Comparison of ENCODE assay signal across 15 cellular contexts in genomic region chr19:7706662-7707454, GRCh38. TPM values are rescaled to one million over a fixed set of nuclear protein-coding genes. Genes with fewer than 3 reads are reported as not detected.
DNase-seq lines count a peak whose midpoint lies in the region; ATAC-seq, FAIRE-seq and TF ChIP-seq lines count a peak whose summit lies in the region.
"Had no signal": no experiment of that assay in that cellular context is flagged by ENCODE, and none has a peak within 500 bp of the region (broad histone marks: within the 10 kb centered on the region; RNA-seq: fewer than 3 reads in every experiment).

No MANE protein-coding gene starts in this region.

- H3K9ac ChIP-seq in K562 (ENCODE audit: insufficient read depth in 1 of 2, low read depth in 2 of 2, low read length in 2 of 2) = no peak overlapping the region
- H3K9ac ChIP-seq in endodermal cell (ENCODE audit: extremely low read depth, low read length, poor library complexity, severe bottlenecking) = no peak overlapping the region

- POLR2A ChIA-PET in K562 (lab: Yijun Ruan, JAX) = interaction anchor here (0.6 kb wide), 2 partner anchors 226 to 302 kb away, joined by 3 read pairs; no protein-coding TSS in a partner anchor

- CTCF ChIA-PET in K562 (lab: Yijun Ruan, JAX; ENCODE audit: low intra/inter-chr PET ratio) = no interaction called here

- no peak for TF ChIP-seq CTCF in HL-60 (IDR thresholded peaks at IDR 0.05; ENCODE audit: insufficient read depth, low read length)
- no peak for TF ChIP-seq CTCF in K562 (IDR thresholded peaks at IDR 0.05 in 2 of 3, conservative IDR thresholded peaks at IDR 0.05 in 1 of 3; ENCODE audit: insufficient read depth in 2 of 3, low read depth in 1 of 3, low read length in 3 of 3)
- no peak for TF ChIP-seq CTCF in nephron progenitor cell (IDR thresholded peaks at IDR 0.05)
- TF ChIP-seq CTCF in endodermal cell (conservative IDR thresholded peaks at IDR 0.05) = no peak

- no peaks in the 10 kb centered on the region for H3K79me2 ChIP-seq in K562 (ENCODE audit: control insufficient read depth, insufficient read depth, low read length)

- TF ChIP-seq POLR2A in K562 (conservative IDR thresholded peaks at IDR 0.05) = no peak

- H3K4me1 Mint-ChIP-seq in CD4-positive, CD25-positive, alpha-beta regulatory T cell = peaks cover 13 to 64% (median 27%) of the 10 kb centered on the region in 4 donors
- H3K4me1 Mint-ChIP-seq in nephron progenitor cell (no peaks in the 10 kb centered on the region), endodermal cell (no peaks in the 10 kb centered on the region)
- H3K4me1 Mint-ChIP-seq: GM23338, WTC11 had no signal

- 17% methylated on average over 8 of the region's 10 CpGs for WGBS in K562 (ENCODE audit: insufficient coverage, low coverage, missing lambda C conversion rate)
- WGBS in endodermal cell (ENCODE audit: insufficient coverage in 1 of 2, insufficient read length in 1 of 2), 2 experiments = 85 to 87% methylated on average over 10 of the region's 10 CpGs

- H3K9me3 ChIP-seq in CD4-positive, CD25-positive, alpha-beta regulatory T cell (ENCODE audit: control insufficient read depth in 2 of 2, low read length in 2 of 2) = no peaks in the 10 kb centered on the region
- H3K9me3 ChIP-seq in K562 (replicated peaks; ENCODE audit: control insufficient read depth, insufficient read depth, low read depth, low read length) (no peaks in the 10 kb centered on the region), endodermal cell (ENCODE audit: control insufficient read depth, low read length) (no peaks in the 10 kb centered on the region)

- H3K27me3 Mint-ChIP-seq in CD4-positive, CD25-positive, alpha-beta regulatory T cell = no peaks in the 10 kb centered on the region
- H3K27me3 Mint-ChIP-seq in nephron progenitor cell (ENCODE audit: low read depth, poor library complexity) = peaks cover 36% of the 10 kb centered on the region
- H3K27me3 Mint-ChIP-seq in endodermal cell (ENCODE audit: insufficient read depth) = peaks cover 18% of the 10 kb centered on the region

- H3K36me3 Mint-ChIP-seq in CD4-positive, CD25-positive, alpha-beta regulatory T cell = no peaks in the 10 kb centered on the region
- H3K36me3 Mint-ChIP-seq in nephron progenitor cell (ENCODE audit: low read depth) (no peaks in the 10 kb centered on the region), endodermal cell (ENCODE audit: low read depth) (no peaks in the 10 kb centered on the region)
- H3K36me3 Mint-ChIP-seq: WTC11 had no signal

- peak overlapping the region; percentile 26 for H3K4me3 ChIP-seq in CD4-positive, CD25-positive, alpha-beta regulatory T cell (ENCODE audit: low read depth, low read length)
- no peak overlapping the region for H3K4me3 ChIP-seq in HL-60 (replicated peaks; ENCODE audit: insufficient read depth, low read length)
- no peak overlapping the region for H3K4me3 ChIP-seq in K562
- no peak overlapping the region for H3K4me3 ChIP-seq in endodermal cell (ENCODE audit: low read length)
- H3K4me3 ChIP-seq: GM23338, SK-N-MC had no signal

- no TSS peak for BruUV-seq in K562 (replicated peaks; lab: Mats Ljungman, UMichigan)

- TF ChIP-seq RAD21 in K562 (CRISPR knock-in tag; conservative IDR thresholded peaks at IDR 0.05 in 1 of 2, IDR thresholded peaks at IDR 0.05 in 1 of 2) = no peak

- no peaks in the 10 kb centered on the region for H3K27me3 ChIP-seq in CD4-positive, CD25-positive, alpha-beta regulatory T cell (ENCODE audit: control insufficient read depth, insufficient read depth, low read length)
- no peaks in the 10 kb centered on the region for H3K27me3 ChIP-seq in HL-60 (ENCODE audit: insufficient read depth, poor library complexity, severe bottlenecking)
- peaks cover 0 to 33% of the 10 kb centered on the region in 2 experiments; a peak in 3 of 5 replicates for H3K27me3 ChIP-seq in K562 (ENCODE audit: control insufficient read depth in 2 of 2, insufficient read depth in 2 of 2, low read length in 2 of 2)
- no peaks in the 10 kb centered on the region for H3K27me3 ChIP-seq in endodermal cell (ENCODE audit: control insufficient read depth, insufficient read depth, low read length, poor library complexity, severe bottlenecking)

- no peak for ATAC-seq in CD4-positive, CD25-positive, alpha-beta regulatory T cell (ENCODE audit: low read depth in 2 of 2)
- no peak for ATAC-seq in K562
- no peak for ATAC-seq in HG03439 (IDR thresholded peaks at IDR 0.05; ENCODE audit: unreplicated experiment)
- no peak for ATAC-seq in GM21381 (IDR thresholded peaks at IDR 0.05; ENCODE audit: unreplicated experiment)
- ATAC-seq: WTC11 had no signal

- in situ Hi-C loops in K562 (cut with MboI) = no loop called here

- intact Hi-C loops in K562 (cut with micrococcal nuclease) = no loop called here

- H2AFZ ChIP-seq in K562 (ENCODE audit: low read depth, low read length) = no peak overlapping the region
- H2AFZ ChIP-seq: GM23338 had no signal

- peak in 1 of 3 donors; percentile 22 for DNase-seq in CD4-positive, CD25-positive, alpha-beta regulatory T cell
- DNase-seq in HL-60 (ENCODE audit: low read depth in 1 of 2, low spot score in 1 of 2) (no peak), K562 (ENCODE audit: extremely low read depth in 1 of 4, low spot score in 3 of 4) (no peak), nephron progenitor cell (no peak), endodermal cell (no peak), RCC 7860 (ENCODE audit: low spot score) (no peak)
- DNase-seq: activated gamma-delta T cell treated with Interleukin-2 at 50 U/mL for 16 hours, islet precursor cell, NCI-H2107 had no signal

- peak overlapping the region; percentile 98 to 99 (median 99) for H3K27ac Mint-ChIP-seq in CD4-positive, CD25-positive, alpha-beta regulatory T cell
- peak overlapping the region; percentile 62 for H3K27ac Mint-ChIP-seq in nephron progenitor cell
- no peak overlapping the region for H3K27ac Mint-ChIP-seq in endodermal cell
- H3K27ac Mint-ChIP-seq: GM23338, WTC11 had no signal

- peak overlapping the region; percentile 88 for H3K27ac ChIP-seq in CD4-positive, CD25-positive, alpha-beta regulatory T cell (ENCODE audit: insufficient read depth, low read length, poor library complexity, severe bottlenecking)
- H3K27ac ChIP-seq in HL-60 (replicated peaks) (peak overlapping the region; percentile 79), K562 (ENCODE audit: extremely low read depth, low read depth, low read length) (no peak overlapping the region), endodermal cell (ENCODE audit: low read depth, low read length) (no peak overlapping the region)
- H3K27ac ChIP-seq: SK-N-MC had no signal

- no peak overlapping the region for H3K4me2 ChIP-seq in K562 (ENCODE audit: insufficient read depth, low read length)
- H3K4me2 ChIP-seq: GM23338 had no signal

- no peaks in the 10 kb centered on the region for H3K36me3 ChIP-seq in CD4-positive, CD25-positive, alpha-beta regulatory T cell (ENCODE audit: control insufficient read depth, insufficient read depth, low read length)
- H3K36me3 ChIP-seq in K562 (ENCODE audit: control insufficient read depth, insufficient read depth, low read length) = no peaks in the 10 kb centered on the region
- no peaks in the 10 kb centered on the region for H3K36me3 ChIP-seq in endodermal cell (ENCODE audit: control insufficient read depth, insufficient read depth, low read length)

- FAIRE-seq in K562 (lab: Jason Lieb, UNC) = no peak
- FAIRE-seq in RCC 7860 (lab: Jason Lieb, UNC) = no peak

- 0 out of 2 replicates have a peak, but pooled peaks cover 4% of the 10 kb centered on the region for H4K20me1 ChIP-seq in K562 (replicated peaks; ENCODE audit: control insufficient read depth, insufficient read depth, low read length)

- H3K4me1 ChIP-seq in CD4-positive, CD25-positive, alpha-beta regulatory T cell (ENCODE audit: control insufficient read depth, insufficient read depth, low read length, poor library complexity, severe bottlenecking) = peaks cover 38% of the 10 kb centered on the region
- H3K4me1 ChIP-seq in K562 (replicated peaks in 1 of 2; ENCODE audit: control insufficient read depth in 2 of 2, insufficient read depth in 2 of 2, low read length in 2 of 2) (no peaks in the 10 kb centered on the region; a peak in 1 of 5 replicates), endodermal cell (ENCODE audit: control insufficient read depth, insufficient read depth, low read length) (no peaks in the 10 kb centered on the region)

- TF ChIP-seq EP300 in K562 (IDR thresholded peaks at IDR 0.05; ENCODE audit: low read length) = no peak

- H3K4me3 Mint-ChIP-seq in CD4-positive, CD25-positive, alpha-beta regulatory T cell = peak overlapping the region; percentile 79 to 91 (median 86)
- H3K4me3 Mint-ChIP-seq in nephron progenitor cell (no peak overlapping the region), endodermal cell (no peak overlapping the region)
- H3K4me3 Mint-ChIP-seq: GM23338, WTC11 had no signal

- no peaks in the 10 kb centered on the region for H3K9me3 Mint-ChIP-seq in CD4-positive, CD25-positive, alpha-beta regulatory T cell
- H3K9me3 Mint-ChIP-seq in nephron progenitor cell = no peaks in the 10 kb centered on the region
- no peaks in the 10 kb centered on the region for H3K9me3 Mint-ChIP-seq in endodermal cell
- H3K9me3 Mint-ChIP-seq: GM23338, WTC11 had no signal

- no peaks in the 10 kb centered on the region for H3K9me1 ChIP-seq in K562 (ENCODE audit: control insufficient read depth, insufficient read depth, low read length)

RNA-seq across cellular contexts. Expression of gene FCER2, which starts 4.9 kb away (rescaled TPM):
- not detected for total RNA-seq in CD4-positive, CD25-positive, alpha-beta regulatory T cell
- 1 to 10 TPM in 1 of 4 donors, under 1 TPM in 2, not detected in 1; 0.34 to 4.5 (median 0.48) TPM for polyA plus RNA-seq in CD4-positive, CD25-positive, alpha-beta regulatory T cell
- 0.19 TPM in 1 of 2 replicates, not detected in the other for total RNA-seq in K562 (2011; cell fraction: chromatin; rRNA removed; ENCODE audit: low replicate concordance)
- total RNA-seq in K562 (2011; cell fraction: nucleolus; rRNA removed) = not detected in 2 replicates
- not detected in 2 replicates for total RNA-seq in K562 (2011; cell fraction: nucleoplasm; rRNA removed)
- total RNA-seq in K562 (2014; rRNA removed) (not detected in 2 replicates), K562 (2014; rRNA removed; fragmentation: Illumina TruSeq; extraction: Trizol) (not detected in 2 replicates), K562 (2015; rRNA removed; fragmentation: Illumina TruSeq; extraction: Trizol) (not detected in 2 replicates), K562 (2021) (0.11 and 0.38 TPM in 2 replicates), endodermal cell (not detected)
- polyA plus RNA-seq in K562 (2011; rRNA removed) (not detected in 2 replicates), K562 (2014; fragmentation: Illumina TruSeq; extraction: Trizol) (not detected in 2 replicates), K562 (2014; fragmentation: Nextera tagmentation; extraction: Ambion mirVana) (not detected), K562 (2014; rRNA removed) (not detected in 2 replicates)
- polyA plus RNA-seq in K562 (2011; cell fraction: cytosol; rRNA removed) = 0.04 TPM in 2 replicates
- polyA plus RNA-seq in K562 (2011; cell fraction: nucleus; rRNA removed) = 0.17 TPM in 1 of 2 replicates, not detected in the other
- polyA plus RNA-seq in K562 (2012) = 0.17 TPM in 1 of 2 replicates, not detected in the other
- polyA minus RNA-seq in K562 (2011; rRNA and poly(A)+ RNA removed) = not detected in 2 replicates
- polyA minus RNA-seq in K562 (2011; cell fraction: cytosol; rRNA and poly(A)+ RNA removed) = not detected in 2 replicates
- polyA minus RNA-seq in K562 (2011; cell fraction: nucleus; rRNA and poly(A)+ RNA removed) = not detected in 2 replicates
- not detected for polyA plus RNA-seq in endodermal cell (2013, experiment 1 of 2)
- polyA plus RNA-seq in endodermal cell (2013, experiment 2 of 2) = not detected
- total RNA-seq: G401, GM23338 had no signal

RNA-seq across cellular contexts. Expression of gene CLEC4G, which starts 25.1 kb away (rescaled TPM):
- total RNA-seq in CD4-positive, CD25-positive, alpha-beta regulatory T cell = not detected
- polyA plus RNA-seq in CD4-positive, CD25-positive, alpha-beta regulatory T cell = not detected
- not detected in 2 replicates for total RNA-seq in K562 (2011; cell fraction: chromatin; rRNA removed; ENCODE audit: low replicate concordance)
- total RNA-seq in K562 (2011; cell fraction: nucleolus; rRNA removed) = not detected in 2 replicates
- not detected in 2 replicates for total RNA-seq in K562 (2011; cell fraction: nucleoplasm; rRNA removed)
- total RNA-seq in K562 (2014; rRNA removed) = not detected in 2 replicates
- total RNA-seq in K562 (2014; rRNA removed; fragmentation: Illumina TruSeq; extraction: Trizol) = not detected in 2 replicates
- not detected in 2 replicates for total RNA-seq in K562 (2015; rRNA removed; fragmentation: Illumina TruSeq; extraction: Trizol)
- total RNA-seq in K562 (2021) = not detected in 2 replicates
- not detected in 2 replicates for polyA plus RNA-seq in K562 (2011; rRNA removed)
- not detected in 2 replicates for polyA plus RNA-seq in K562 (2011; cell fraction: cytosol; rRNA removed)
- not detected in 2 replicates for polyA plus RNA-seq in K562 (2011; cell fraction: nucleus; rRNA removed)
- polyA plus RNA-seq in K562 (2012) = not detected in 2 replicates
- not detected in 2 replicates for polyA plus RNA-seq in K562 (2014; fragmentation: Illumina TruSeq; extraction: Trizol)
- polyA plus RNA-seq in K562 (2014; fragmentation: Nextera tagmentation; extraction: Ambion mirVana) = not detected
- polyA plus RNA-seq in K562 (2014; rRNA removed) = not detected in 2 replicates
- not detected in 2 replicates for polyA minus RNA-seq in K562 (2011; rRNA and poly(A)+ RNA removed)
- polyA minus RNA-seq in K562 (2011; cell fraction: cytosol; rRNA and poly(A)+ RNA removed) = not detected in 2 replicates
- not detected in 2 replicates for polyA minus RNA-seq in K562 (2011; cell fraction: nucleus; rRNA and poly(A)+ RNA removed)
- total RNA-seq in endodermal cell = not detected
- polyA plus RNA-seq in endodermal cell (2013, experiment 1 of 2) = not detected
- polyA plus RNA-seq in endodermal cell (2013, experiment 2 of 2) = not detected
- total RNA-seq: G401 had no signal

RNA-seq across cellular contexts. Expression of gene TRAPPC5, which starts 26.2 kb away (rescaled TPM):
- 63.9 TPM for total RNA-seq in CD4-positive, CD25-positive, alpha-beta regulatory T cell
- 100 to 1,000 TPM; 142 to 229 (median 192) TPM for polyA plus RNA-seq in CD4-positive, CD25-positive, alpha-beta regulatory T cell
- 2.3 and 11.2 TPM in 2 replicates for total RNA-seq in K562 (2011; cell fraction: chromatin; rRNA removed; ENCODE audit: low replicate concordance)
- total RNA-seq in K562 (2011; cell fraction: nucleolus; rRNA removed) = 11.8 and 15.7 TPM in 2 replicates
- 8.2 and 13.0 TPM in 2 replicates for total RNA-seq in K562 (2011; cell fraction: nucleoplasm; rRNA removed)
- 76.2 and 82.6 TPM in 2 replicates for total RNA-seq in K562 (2014; rRNA removed)
- total RNA-seq in K562 (2014; rRNA removed; fragmentation: Illumina TruSeq; extraction: Trizol) = 0.99 and 2.7 TPM in 2 replicates
- total RNA-seq in K562 (2015; rRNA removed; fragmentation: Illumina TruSeq; extraction: Trizol) = 40.9 and 42.0 TPM in 2 replicates
- total RNA-seq in K562 (2021) = 76.9 and 81.9 TPM in 2 replicates
- polyA plus RNA-seq in K562 (2011; rRNA removed) = 29.3 and 56.7 TPM in 2 replicates
- 24.8 and 87.6 TPM in 2 replicates for polyA plus RNA-seq in K562 (2011; cell fraction: cytosol; rRNA removed)
- 27.0 and 33.8 TPM in 2 replicates for polyA plus RNA-seq in K562 (2011; cell fraction: nucleus; rRNA removed)
- 62.7 and 107 TPM in 2 replicates for polyA plus RNA-seq in K562 (2012)
- polyA plus RNA-seq in K562 (2014; fragmentation: Illumina TruSeq; extraction: Trizol) = 3.9 and 21.4 TPM in 2 replicates
- 1 to 10 TPM; 2.0 to 4.2 TPM for polyA plus RNA-seq in K562 (2014; fragmentation: Nextera tagmentation; extraction: Ambion mirVana)
- polyA plus RNA-seq in K562 (2014; rRNA removed) = 45.2 and 53.1 TPM in 2 replicates
- polyA minus RNA-seq in K562 (2011; rRNA and poly(A)+ RNA removed) = 14.1 and 25.3 TPM in 2 replicates
- 34.8 and 50.1 TPM in 2 replicates for polyA minus RNA-seq in K562 (2011; cell fraction: cytosol; rRNA and poly(A)+ RNA removed)
- polyA minus RNA-seq in K562 (2011; cell fraction: nucleus; rRNA and poly(A)+ RNA removed) = 3.0 and 11.8 TPM in 2 replicates
- total RNA-seq in endodermal cell = 10 to 100 TPM; 64.6 to 93.1 TPM
- polyA plus RNA-seq in endodermal cell (2013, experiment 1 of 2) = 40.1 TPM
- 38.2 TPM for polyA plus RNA-seq in endodermal cell (2013, experiment 2 of 2)

RNA-seq across cellular contexts. Expression of gene MCEMP1, which starts 30.0 kb away (rescaled TPM):
- total RNA-seq in CD4-positive, CD25-positive, alpha-beta regulatory T cell = 0.59 TPM
- polyA plus RNA-seq in CD4-positive, CD25-positive, alpha-beta regulatory T cell = not detected
- 3.0 TPM in 2 replicates for total RNA-seq in K562 (2011; cell fraction: chromatin; rRNA removed; ENCODE audit: low replicate concordance)
- total RNA-seq in K562 (2011; cell fraction: nucleolus; rRNA removed) = 2.2 and 3.3 TPM in 2 replicates
- total RNA-seq in K562 (2011; cell fraction: nucleoplasm; rRNA removed) = 3.3 and 5.6 TPM in 2 replicates
- total RNA-seq in K562 (2014; rRNA removed) (0.18 and 0.37 TPM in 2 replicates), K562 (2014; rRNA removed; fragmentation: Illumina TruSeq; extraction: Trizol) (0.26 and 0.33 TPM in 2 replicates), K562 (2015; rRNA removed; fragmentation: Illumina TruSeq; extraction: Trizol) (0.08 and 0.11 TPM in 2 replicates), K562 (2021) (0.51 and 0.63 TPM in 2 replicates), endodermal cell (not detected)
- polyA plus RNA-seq in K562 (2011; rRNA removed) (0.79 and 1.8 TPM in 2 replicates), K562 (2014; fragmentation: Illumina TruSeq; extraction: Trizol) (0.49 and 0.68 TPM in 2 replicates), K562 (2014; fragmentation: Nextera tagmentation; extraction: Ambion mirVana) (under 1 TPM; 0.81 to 0.94 TPM), K562 (2014; rRNA removed) (0.49 and 0.65 TPM in 2 replicates)
- 0.93 and 1.3 TPM in 2 replicates for polyA plus RNA-seq in K562 (2011; cell fraction: cytosol; rRNA removed)
- 1.5 and 2.3 TPM in 2 replicates for polyA plus RNA-seq in K562 (2011; cell fraction: nucleus; rRNA removed)
- polyA plus RNA-seq in K562 (2012) = 0.78 and 5.4 TPM in 2 replicates
- 0.87 and 1.2 TPM in 2 replicates for polyA minus RNA-seq in K562 (2011; rRNA and poly(A)+ RNA removed)
- 0.67 TPM in 1 of 2 replicates, not detected in the other for polyA minus RNA-seq in K562 (2011; cell fraction: cytosol; rRNA and poly(A)+ RNA removed)
- 0.13 TPM in 1 of 2 replicates, not detected in the other for polyA minus RNA-seq in K562 (2011; cell fraction: nucleus; rRNA and poly(A)+ RNA removed)
- polyA plus RNA-seq in endodermal cell (2013, experiment 1 of 2) = not detected
- not detected for polyA plus RNA-seq in endodermal cell (2013, experiment 2 of 2)
- total RNA-seq: G401, GM23338, WTC11 had no signal
- polyA plus RNA-seq: GM23338 had no signal

RNA-seq across cellular contexts. Expression of gene RETN, which starts 38.0 kb away (rescaled TPM):
- not detected for total RNA-seq in CD4-positive, CD25-positive, alpha-beta regulatory T cell
- polyA plus RNA-seq in CD4-positive, CD25-positive, alpha-beta regulatory T cell = not detected
- not detected in 2 replicates for total RNA-seq in K562 (2011; cell fraction: chromatin; rRNA removed; ENCODE audit: low replicate concordance)
- not detected in 2 replicates for total RNA-seq in K562 (2011; cell fraction: nucleolus; rRNA removed)
- total RNA-seq in K562 (2011; cell fraction: nucleoplasm; rRNA removed) = not detected in 2 replicates
- total RNA-seq in K562 (2014; rRNA removed) = not detected in 2 replicates
- total RNA-seq in K562 (2014; rRNA removed; fragmentation: Illumina TruSeq; extraction: Trizol) = not detected in 2 replicates
- not detected in 2 replicates for total RNA-seq in K562 (2015; rRNA removed; fragmentation: Illumina TruSeq; extraction: Trizol)
- total RNA-seq in K562 (2021) = not detected in 2 replicates
- not detected in 2 replicates for polyA plus RNA-seq in K562 (2011; rRNA removed)
- not detected in 2 replicates for polyA plus RNA-seq in K562 (2011; cell fraction: cytosol; rRNA removed)
- polyA plus RNA-seq in K562 (2011; cell fraction: nucleus; rRNA removed) = not detected in 2 replicates
- not detected in 2 replicates for polyA plus RNA-seq in K562 (2012)
- polyA plus RNA-seq in K562 (2014; fragmentation: Illumina TruSeq; extraction: Trizol) = not detected in 2 replicates
- not detected for polyA plus RNA-seq in K562 (2014; fragmentation: Nextera tagmentation; extraction: Ambion mirVana)
- polyA plus RNA-seq in K562 (2014; rRNA removed) = not detected in 2 replicates
- not detected in 2 replicates for polyA minus RNA-seq in K562 (2011; rRNA and poly(A)+ RNA removed)
- polyA minus RNA-seq in K562 (2011; cell fraction: cytosol; rRNA and poly(A)+ RNA removed) = not detected in 2 replicates
- polyA minus RNA-seq in K562 (2011; cell fraction: nucleus; rRNA and poly(A)+ RNA removed) = not detected in 2 replicates
- not detected for total RNA-seq in endodermal cell
- not detected for polyA plus RNA-seq in endodermal cell (2013, experiment 1 of 2)
- polyA plus RNA-seq in endodermal cell (2013, experiment 2 of 2) = not detected
- total RNA-seq: G401, GM23338, WTC11 had no signal
- polyA plus RNA-seq: GM23338 had no signal

Comparison
In these comparisons a context has a peak if more than half of its experiments do, and no peak if none do; other contexts are left out.
1. H3K27ac ChIP-seq: peak in CD4-positive, CD25-positive, alpha-beta regulatory T cell (single experiment) and HL-60 (single experiment); none in K562 (single experiment) and endodermal cell (single experiment).
2. H3K4me3 Mint-ChIP-seq: peak in CD4-positive, CD25-positive, alpha-beta regulatory T cell (4 of 4); none in nephron progenitor cell (single experiment) and endodermal cell (single experiment).